ENCODE assay signal across 8 cellular contexts in genomic region chr3:177345049-177345972, GRCh38.
A peak's percentile ranks its signal among the peaks of the same experiment; 100 is the strongest.
DNase-seq lines count a peak whose midpoint lies in the region; ATAC-seq, FAIRE-seq and TF ChIP-seq lines count a peak whose summit lies in the region.

No MANE protein-coding gene starts in this region.

- TF ChIP-seq CTCF in VCaP (conservative IDR thresholded peaks at IDR 0.05) (no peak), bronchial epithelial cell (IDR thresholded peaks at IDR 0.05; ENCODE audit: insufficient read depth, low read length, severe bottlenecking) (no peak), keratinocyte (optimal IDR thresholded peaks at IDR 0.05 in 1 of 3, IDR thresholded peaks at IDR 0.05 in 1 of 3, conservative IDR thresholded peaks at IDR 0.05 in 1 of 3; ENCODE audit: extremely low read depth in 1 of 3, insufficient read depth in 2 of 3, low read length in 3 of 3) (no peak)

- peak overlapping the region; percentile 76 for H3K4me2 ChIP-seq in keratinocyte (ENCODE audit: control insufficient read depth, extremely low read depth, insufficient read depth, low read depth, low read length)

- H3K4me1 ChIP-seq in keratinocyte (ENCODE audit: control insufficient read depth, extremely low read depth, insufficient read depth, low read length), result peaks cover 24% of the 10 kb centered on the region

- DNase-seq in GM04503 (ENCODE audit: low read depth) (peak; percentile 75), NCI-H146 (lab: John Stamatoyannopoulos, UW) (peak; percentile 85), bronchial epithelial cell (ENCODE audit: low read depth) (peak; percentile 97), keratinocyte (ENCODE audit: low read depth, low spot score) (peak; percentile 91)
- peak; percentile 28 to 33 for DNase-seq in stimulated activated CD4-positive, alpha-beta T cell treated with anti-CD3 and anti-CD28 coated beads, Interleukin-15, amount 100 ng/mL, for 1 hour (ENCODE audit: low read depth in 1 of 2, low spot score in 1 of 2)

- peak overlapping the region; percentile 39 for H3K9ac ChIP-seq in keratinocyte (ENCODE audit: control insufficient read depth, extremely low read depth, insufficient read depth, low read length)

- no peaks in the 10 kb centered on the region for H4K20me1 ChIP-seq in keratinocyte (ENCODE audit: control insufficient read depth, extremely low read depth, insufficient read depth, low read length)

- no peaks in the 10 kb centered on the region for H3K27me3 ChIP-seq in bronchial epithelial cell (ENCODE audit: control insufficient read depth, insufficient read depth, low read length)
- no peaks in the 10 kb centered on the region for H3K27me3 ChIP-seq in keratinocyte (ENCODE audit: control insufficient read depth, extremely low read depth, insufficient read depth, low read length)

- no peaks in the 10 kb centered on the region for H3K79me2 ChIP-seq in keratinocyte (ENCODE audit: control insufficient read depth, insufficient read depth, low read length)

- peak overlapping the region; percentile 81 for H2AFZ ChIP-seq in keratinocyte (ENCODE audit: control insufficient read depth, low read length)

- FAIRE-seq in bronchial epithelial cell (lab: Jason Lieb, UNC) (no peak), keratinocyte (lab: Jason Lieb, UNC) (peak; percentile 89)

- H3K27ac ChIP-seq in VCaP (0 out of 2 replicates have a peak overlapping the region, but pooled peaks have one; percentile 15), keratinocyte (ENCODE audit: control insufficient read depth, insufficient read depth, low read length) (peak overlapping the region; percentile 83)

- H3K9me3 ChIP-seq in keratinocyte (ENCODE audit: control insufficient read depth, low read depth, low read length), result no peaks in the 10 kb centered on the region

- no peak overlapping the region for H3K4me3 ChIP-seq in bronchial epithelial cell (ENCODE audit: low read depth, low read length)
- H3K4me3 ChIP-seq in keratinocyte (ENCODE audit: control insufficient read depth in 2 of 3, extremely low read depth in 1 of 3, insufficient read depth in 2 of 3, low read depth in 1 of 3, low read length in 3 of 3), result peak overlapping the region in 1 of 3 experiments; percentile 36

- H3K9me1 ChIP-seq in keratinocyte (ENCODE audit: control insufficient read depth, extremely low read depth, insufficient read depth, low read length), result no peaks in the 10 kb centered on the region

- dilution Hi-C loops in keratinocyte (cut with MboI; ENCODE audit: extremely low pct_ligation_motif_present, low sequenced_read_pairs), result no loop called here

- peak; percentile 86 for ATAC-seq in HG02642 (IDR thresholded peaks at IDR 0.05; ENCODE audit: poor library complexity, unreplicated experiment)
- no peak for ATAC-seq in HG02840 (IDR thresholded peaks at IDR 0.05; ENCODE audit: low FRiP score, unreplicated experiment)

- no peaks in the 10 kb centered on the region for H3K36me3 ChIP-seq in bronchial epithelial cell (ENCODE audit: control insufficient read depth, insufficient read depth, low read length)
- no peaks in the 10 kb centered on the region for H3K36me3 ChIP-seq in keratinocyte (ENCODE audit: control insufficient read depth in 2 of 2, extremely low read depth in 1 of 2, insufficient read depth in 2 of 2, low read length in 2 of 2)

Comparison
In these comparisons a context has a peak if more than half of its experiments do, and no peak if none do; other contexts are left out.
1. DNase-seq: peak in every context shown above with its lines; median percentile 97 in bronchial epithelial cell; 91 in keratinocyte; 85 in NCI-H146; 75 in GM04503; 30 in stimulated activated CD4-positive, alpha-beta T cell treated with anti-CD3 and anti-CD28 coated beads, Interleukin-15, amount 100 ng/mL, for 1 hour.